Comparison of ENCODE assay signal across 19 cellular contexts in genomic region chr7:91864070-91864469, GRCh38. TPM values are rescaled to one million over a fixed set of nuclear protein-coding genes. Genes with fewer than 3 reads are reported as not detected.
DNase-seq lines count a peak whose midpoint lies in the region; ATAC-seq, FAIRE-seq and TF ChIP-seq lines count a peak whose summit lies in the region.
"Had no signal": no experiment of that assay in that cellular context is flagged by ENCODE, and none has a peak within 500 bp of the region (broad histone marks: within the 10 kb centered on the region; RNA-seq: fewer than 3 reads in every experiment).

No MANE protein-coding gene starts in this region.

- POLR2A ChIA-PET in HepG2 (lab: Yijun Ruan, JAX) (no interaction called here), IMR-90 (lab: Charles Lee; ENCODE audit: unreplicated experiment) (no interaction called here)

- peaks cover 0 to 3% of the 10 kb centered on the region in 2 experiments; a peak in 2 of 4 replicates for H3K79me1 ChIP-seq in IMR-90 (ENCODE audit: low read depth in 1 of 2, low read length in 2 of 2)

- no peak overlapping the region for H3K18ac ChIP-seq in IMR-90 (ENCODE audit: low read depth, low read length)

- no peak overlapping the region for H3K9ac ChIP-seq in HepG2 (ENCODE audit: insufficient read depth, low read depth, low read length)
- H3K9ac ChIP-seq in IMR-90 (ENCODE audit: low read depth, low read length) = no peak overlapping the region
- H3K9ac ChIP-seq: BLaER1 treated with 17β-estradiol and CSF1 and Interleukin-3, amounts not matched to agents 10 nM and 100 nM had no signal

- FAIRE-seq in HepG2 (lab: Jason Lieb, UNC) = no peak
- FAIRE-seq: D721Med, G401.6, GM12891, GM19239 had no signal

- H3K4ac ChIP-seq in IMR-90 (ENCODE audit: low read depth, low read length) = no peak overlapping the region

- no peak overlapping the region for H2AK5ac ChIP-seq in IMR-90 (ENCODE audit: low read depth, low read length)

- no peak overlapping the region for H4K8ac ChIP-seq in IMR-90 (ENCODE audit: low read depth in 2 of 2, low read length in 2 of 2)

- no peaks in the 10 kb centered on the region for H3K9me3 ChIP-seq in HepG2 (ENCODE audit: low read length)
- no peaks in the 10 kb centered on the region for H3K9me3 ChIP-seq in right lobe of liver
- H3K9me3 ChIP-seq in IMR-90 (ENCODE audit: control insufficient read depth, insufficient read depth, low read length) = no peaks in the 10 kb centered on the region
- H3K9me3 ChIP-seq: Caco-2 had no signal

- ATAC-seq in HepG2 (no peak), right lobe of liver (no peak), IMR-90 (ENCODE audit: low read depth) (no peak), HG03039 (IDR thresholded peaks at IDR 0.05; ENCODE audit: unreplicated experiment) (no peak)
- ATAC-seq: CD8-positive, alpha-beta T cell had no signal

- H3K4me1 ChIP-seq in HepG2 (ENCODE audit: insufficient read depth, low read length) = no peaks in the 10 kb centered on the region
- no peaks in the 10 kb centered on the region for H3K4me1 ChIP-seq in right lobe of liver
- no peaks in the 10 kb centered on the region for H3K4me1 ChIP-seq in IMR-90 (ENCODE audit: control insufficient read depth, insufficient read depth, low read length)
- H3K4me1 ChIP-seq: Caco-2 had no signal

- TF ChIP-seq POLR2A in HepG2 (IDR thresholded peaks at IDR 0.05; ENCODE audit: insufficient read depth in 1 of 2, low read depth in 2 of 2, low read length in 2 of 2) = no peak
- TF ChIP-seq POLR2A in right lobe of liver (IDR thresholded peaks at IDR 0.05) = no peak
- TF ChIP-seq POLR2A in IMR-90 (IDR thresholded peaks at IDR 0.05; ENCODE audit: low read depth, low read length) = no peak

- no peaks in the 10 kb centered on the region for H3K79me2 ChIP-seq in HepG2 (ENCODE audit: insufficient read depth, low read length)

- H3K36me3 ChIP-seq in HepG2 (replicated peaks in 1 of 2; ENCODE audit: control insufficient read depth in 1 of 2, insufficient read depth in 2 of 2, low read length in 2 of 2) (no peaks in the 10 kb centered on the region), right lobe of liver (no peaks in the 10 kb centered on the region), IMR-90 (ENCODE audit: control insufficient read depth, insufficient read depth, low read length) (peaks cover 3% of the 10 kb centered on the region; the same call in 1 of the 2 replicates)

- H3K27ac ChIP-seq in HepG2 (ENCODE audit: extremely low read length, insufficient read depth, low read length) = no peak overlapping the region
- no peak overlapping the region for H3K27ac ChIP-seq in right lobe of liver
- no peak overlapping the region for H3K27ac ChIP-seq in IMR-90 (ENCODE audit: insufficient read depth, low read length)
- H3K27ac ChIP-seq: 22Rv1; BLaER1 treated with 17β-estradiol and CSF1 and Interleukin-3, amounts not matched to agents 10 nM and 100 nM; C4-2B had no signal

- H2BK20ac ChIP-seq in IMR-90 (ENCODE audit: low read depth, low read length) = no peak overlapping the region

- DNase-seq in HepG2 (ENCODE audit: low spot score) (no peak), right lobe of liver (no peak), IMR-90 (no peak), NCI-H2171 treated with DMSO at 0.1 percent for 48 hours (lab: John Stamatoyannopoulos, UW) (no peak)
- DNase-seq: AML-193; Caco-2; Calu3; CD4-positive, alpha-beta T cell; CD8-positive, alpha-beta T cell; DMS79 treated with DMSO at 0.1 percent for 48 hours; GF-D8 had no signal

- in situ Hi-C loops in HepG2 (cut with HindIII; ENCODE audit: extremely low pct_ligation_motif_present, low pct_unique_long_range_greater_than_20kb) = no loop called here
- in situ Hi-C loops in IMR-90 (cut with MboI; ENCODE audit: low sequenced_read_pairs) = no loop called here

- BruUV-seq in HepG2 (replicated peaks; lab: Mats Ljungman, UMichigan) (no TSS peak), IMR-90 (replicated peaks; lab: Mats Ljungman, UMichigan) (no TSS peak)

- intact Hi-C loops in HepG2 (cut with micrococcal nuclease; ENCODE audit: unreplicated experiment) = no loop called here
- intact Hi-C loops in right lobe of liver (cut with DNase I) = no loop called here
- intact Hi-C loops in IMR-90 (cut with micrococcal nuclease) = no loop called here

- dilution Hi-C loops in IMR-90 (cut with HindIII; ENCODE audit: low sequenced_read_pairs, unreplicated experiment) = no loop called here

- CTCF ChIA-PET in HepG2 (lab: Yijun Ruan, JAX; ENCODE audit: low intra/inter-chr PET ratio, low total read pairs) = no interaction called here
- CTCF ChIA-PET in IMR-90 (lab: Yijun Ruan, JAX) = interaction anchor here (0.9 kb wide), 1 partner anchor 12 kb away, joined by 3 read pairs; no protein-coding TSS in a partner anchor

- H2BK5ac ChIP-seq in IMR-90 (ENCODE audit: low read depth, low read length, poor library complexity, severe bottlenecking) = no peak overlapping the region

- no peak for TF ChIP-seq EP300 in HepG2 (IDR thresholded peaks at IDR 0.05; ENCODE audit: low read depth in 2 of 2, low read length in 2 of 2)
- no peak for TF ChIP-seq EP300 in HepG2 (CRISPR knock-in tag; IDR thresholded peaks at IDR 0.05; ENCODE audit: borderline replicate concordance)

- no peak overlapping the region for H4K91ac ChIP-seq in IMR-90 (ENCODE audit: insufficient read depth, low read depth, low read length)

- H3K4me2 ChIP-seq in HepG2 (ENCODE audit: low read depth, low read length) = no peak overlapping the region
- H3K4me2 ChIP-seq in IMR-90 (ENCODE audit: low read depth, low read length) = no peak overlapping the region
- H3K4me2 ChIP-seq: BLaER1 treated with 17β-estradiol and CSF1 and Interleukin-3, amounts not matched to agents 10 nM and 100 nM had no signal

- H2BK120ac ChIP-seq in IMR-90 (ENCODE audit: low read depth, low read length) = no peak overlapping the region

- no peak overlapping the region for H2AFZ ChIP-seq in HepG2 (ENCODE audit: low read length)
- H2AFZ ChIP-seq in IMR-90 (replicated peaks; ENCODE audit: low read length, poor library complexity) = no peak overlapping the region

- H3K9me1 ChIP-seq in IMR-90 (ENCODE audit: insufficient read depth, low read length) = no peaks in the 10 kb centered on the region; the same call in 1 of the 2 replicates

- WGBS in HepG2 (ENCODE audit: low lambda C conversion rate) = 97% methylated on average over 6 of the region's 6 CpGs
- 100% methylated on average over 4 of the region's 6 CpGs for WGBS in right lobe of liver (ENCODE audit: insufficient coverage, low coverage, low lambda C conversion rate, missing lambda C conversion rate)
- WGBS in IMR-90 (ENCODE audit: extremely low coverage in 2 of 2, insufficient read length in 1 of 2), 2 experiments = no CpG with 5 or more reads among the region's 6 CpGs

- H3K4me3 ChIP-seq in HepG2 (replicated peaks in 1 of 3; ENCODE audit: insufficient read depth in 1 of 3, low read depth in 2 of 3, low read length in 3 of 3) = no peak overlapping the region
- no peak overlapping the region for H3K4me3 ChIP-seq in right lobe of liver
- H3K4me3 ChIP-seq in IMR-90 (ENCODE audit: insufficient read depth, low read depth, low read length) = no peak overlapping the region
- H3K4me3 ChIP-seq: BLaER1 treated with 17β-estradiol and CSF1 and Interleukin-3, amounts not matched to agents 10 nM and 100 nM had no signal

- no peaks in the 10 kb centered on the region for H3K27me3 ChIP-seq in HepG2 (ENCODE audit: control insufficient read depth in 1 of 2, insufficient read depth in 2 of 2, low read length in 2 of 2)
- H3K27me3 ChIP-seq in right lobe of liver = no peaks in the 10 kb centered on the region
- H3K27me3 ChIP-seq in IMR-90 (ENCODE audit: control insufficient read depth, insufficient read depth, low read length) = no peaks in the 10 kb centered on the region
- H3K27me3 ChIP-seq: BLaER1 treated with 17β-estradiol and CSF1 and Interleukin-3, amounts not matched to agents 10 nM and 100 nM had no signal

- no peak overlapping the region for H3K23ac ChIP-seq in IMR-90 (ENCODE audit: low read depth, low read length)

- H4K5ac ChIP-seq in IMR-90 (ENCODE audit: low read depth, low read length) = no peak overlapping the region

- no peak overlapping the region for H3K56ac ChIP-seq in IMR-90 (ENCODE audit: extremely low read depth, insufficient read depth, low read length)

- no peak overlapping the region for H3K14ac ChIP-seq in IMR-90 (replicated peaks; ENCODE audit: low read depth, low read length)

- H4K20me1 ChIP-seq in HepG2 (ENCODE audit: insufficient read depth, low read length) (no peaks in the 10 kb centered on the region), IMR-90 (ENCODE audit: insufficient read depth, low read length) (no peaks in the 10 kb centered on the region)

- TF ChIP-seq CTCF in HepG2 (CRISPR knock-in tag; IDR thresholded peaks at IDR 0.05) = no peak
- no peak for TF ChIP-seq CTCF in right lobe of liver (IDR thresholded peaks at IDR 0.05)
- no peak for TF ChIP-seq CTCF in IMR-90 (conservative IDR thresholded peaks at IDR 0.05; ENCODE audit: low read depth, low read length)

- TF ChIP-seq RAD21 in HepG2 (CRISPR knock-in tag; IDR thresholded peaks at IDR 0.05) (no peak), IMR-90 (IDR thresholded peaks at IDR 0.05; ENCODE audit: low read length) (no peak)

- H2BK15ac ChIP-seq in IMR-90 (ENCODE audit: low read depth, low read length) = no peak overlapping the region

- no peak overlapping the region for H2AK9ac ChIP-seq in IMR-90 (replicated peaks; ENCODE audit: low read depth, low read length, poor library complexity)

RNA-seq across cellular contexts. Expression of gene MTERF1, which starts 16.4 kb away (rescaled TPM):
- 19.3 and 25.2 TPM in 2 replicates for total RNA-seq in HepG2 (2016; rRNA removed; fragmentation: Illumina TruSeq; extraction: Trizol)
- 2.0 and 3.7 TPM in 2 replicates for total RNA-seq in HepG2 (2016; cell fraction: cytosol; rRNA removed; fragmentation: Illumina TruSeq; extraction: Trizol; ENCODE audit: low read depth)
- total RNA-seq in HepG2 (2016; cell fraction: insoluble cytoplasmic fraction; rRNA removed; fragmentation: Illumina TruSeq; extraction: Trizol) = 19.2 and 25.5 TPM in 2 replicates
- total RNA-seq in HepG2 (2016; cell fraction: membrane; rRNA removed; fragmentation: Illumina TruSeq; extraction: Trizol) = 6.9 and 7.2 TPM in 2 replicates
- 24.2 and 24.8 TPM in 2 replicates for total RNA-seq in HepG2 (2016; cell fraction: nucleus; rRNA removed; fragmentation: Illumina TruSeq; extraction: Trizol)
- 5.5 and 5.8 TPM in 2 replicates for polyA plus RNA-seq in HepG2 (2011; rRNA removed)
- 1.8 and 4.4 TPM in 2 replicates for polyA plus RNA-seq in HepG2 (2011; cell fraction: cytosol; rRNA removed)
- polyA plus RNA-seq in HepG2 (2011; cell fraction: nucleus; rRNA removed) = 3.8 and 8.0 TPM in 2 replicates
- polyA plus RNA-seq in HepG2 (2012) = 6.8 and 8.2 TPM in 2 replicates
- 1.0 and 1.2 TPM in 2 replicates for polyA plus RNA-seq in HepG2 (2016; cell fraction: cytosol; fragmentation: Illumina TruSeq; extraction: Trizol; ENCODE audit: low read depth)
- polyA plus RNA-seq in HepG2 (2016; cell fraction: insoluble cytoplasmic fraction; fragmentation: Illumina TruSeq; extraction: Trizol; ENCODE audit: low read depth) = 17.4 and 20.2 TPM in 2 replicates
- 3.2 and 3.4 TPM in 2 replicates for polyA plus RNA-seq in HepG2 (2016; cell fraction: membrane; fragmentation: Illumina TruSeq; extraction: Trizol; ENCODE audit: low read depth)
- 23.0 and 24.0 TPM in 2 replicates for polyA plus RNA-seq in HepG2 (2016; cell fraction: nucleus; fragmentation: Illumina TruSeq; extraction: Trizol; ENCODE audit: insufficient read depth, low read depth)
- 6.5 and 7.6 TPM in 2 replicates for polyA minus RNA-seq in HepG2 (2011; rRNA and poly(A)+ RNA removed; ENCODE audit: low replicate concordance)
- polyA minus RNA-seq in HepG2 (2011; cell fraction: cytosol; rRNA and poly(A)+ RNA removed) = 3.7 and 4.7 TPM in 2 replicates
- 39.0 and 45.6 TPM in 2 replicates for polyA minus RNA-seq in HepG2 (2011; cell fraction: nucleus; rRNA and poly(A)+ RNA removed)
- 1 to 10 TPM; 4.9 to 9.9 (median 7.7) TPM for total RNA-seq in right lobe of liver
- 7.0 and 16.7 TPM in 2 replicates for total RNA-seq in IMR-90 (2012; rRNA removed)
- polyA plus RNA-seq in IMR-90 (2012; rRNA removed) = 5.6 and 7.3 TPM in 2 replicates
- polyA plus RNA-seq in IMR-90 (2012; cell fraction: cytosol; rRNA removed) = 0.53 and 0.84 TPM in 2 replicates
- polyA plus RNA-seq in IMR-90 (2012; cell fraction: nucleus; rRNA removed; ENCODE audit: low replicate concordance) = 0.60 and 7.4 TPM in 2 replicates
